In the genomic region with DNA sequence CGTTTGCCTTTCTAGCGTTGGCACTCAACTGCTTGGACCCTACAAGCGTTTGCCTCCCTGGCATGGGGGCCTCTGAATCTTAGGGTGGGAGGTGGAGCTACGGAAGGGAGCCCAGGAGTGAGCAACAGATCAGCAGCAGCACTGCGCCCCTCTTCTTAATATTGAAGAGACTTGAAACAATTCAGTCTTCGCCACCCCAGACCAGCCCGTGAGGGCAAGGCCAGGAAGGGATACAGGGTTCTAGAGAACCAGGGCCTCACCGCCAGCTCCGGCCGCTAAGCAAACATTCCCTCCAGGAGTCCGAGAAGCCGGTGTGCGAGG, we compare ENCODE assay signal across 9 cellular contexts. TPM values are rescaled to one million over a fixed set of nuclear protein-coding genes. Genes with fewer than 3 reads are reported as not detected.
DNase-seq lines count a peak whose midpoint lies in the region; ATAC-seq and TF ChIP-seq lines count a peak whose summit lies in the region.
"Had no signal": no experiment of that assay in that cellular context is flagged by ENCODE, and none has a peak within 500 bp of the region (broad histone marks: within the 10 kb centered on the region; RNA-seq: fewer than 3 reads in every experiment).

No MANE protein-coding gene starts in this region.

- TF ChIP-seq CTCF in VCaP (conservative IDR thresholded peaks at IDR 0.05), result no peak

- peaks cover 0 to 7% (median 0%) of the 10 kb centered on the region in 3 donors for H3K27me3 ChIP-seq in skeletal muscle tissue (ENCODE audit: control insufficient read depth in 3 of 3, insufficient read depth in 3 of 3, low read length in 3 of 3)
- H3K27me3 ChIP-seq in effector memory CD4-positive, alpha-beta T cell (replicated peaks; ENCODE audit: control insufficient read depth, insufficient read depth, low read length, poor library complexity, severe bottlenecking), result peaks cover 38% of the 10 kb centered on the region

- peak overlapping the region; percentile 71 for H3K27ac ChIP-seq in VCaP
- peak overlapping the region; percentile 100 for H3K27ac ChIP-seq in skeletal muscle tissue (ENCODE audit: low read depth, low read length)
- H3K27ac ChIP-seq in effector memory CD4-positive, alpha-beta T cell (ENCODE audit: insufficient read depth, low read length, poor library complexity, severe bottlenecking), result no peak overlapping the region

- in situ Hi-C loops in ACHN (cut with HindIII; ENCODE audit: low pct_ligation_motif_present, low pct_unique_long_range_greater_than_20kb, low sequenced_read_pairs), result no loop called here

- peak overlapping the region; percentile 97 to 100 (median 99) for H3K9ac ChIP-seq in skeletal muscle tissue (ENCODE audit: low read depth in 1 of 3, low read length in 3 of 3)

- peaks cover 54 to 79% (median 61%) of the 10 kb centered on the region in 3 donors for H3K4me1 ChIP-seq in skeletal muscle tissue (ENCODE audit: control insufficient read depth in 3 of 3, insufficient read depth in 3 of 3, low read length in 3 of 3)
- peaks cover 19% of the 10 kb centered on the region for H3K4me1 ChIP-seq in effector memory CD4-positive, alpha-beta T cell (ENCODE audit: control insufficient read depth, insufficient read depth, low read length, poor library complexity, severe bottlenecking)

- H3K9me3 ChIP-seq in skeletal muscle tissue (ENCODE audit: control insufficient read depth in 3 of 3, low read length in 3 of 3), result no peaks in the 10 kb centered on the region
- H3K9me3 ChIP-seq in effector memory CD4-positive, alpha-beta T cell (ENCODE audit: control insufficient read depth, low read length), result no peaks in the 10 kb centered on the region

- no peak for DNase-seq in ACHN
- DNase-seq in effector memory CD4-positive, alpha-beta T cell, result no peak
- no peak for DNase-seq in activated CD4-positive, alpha-beta T cell treated with anti-CD3 and anti-CD28 coated beads for 48 hours
- no peak for DNase-seq in stimulated activated CD4-positive, alpha-beta T cell treated with anti-CD3 and anti-CD28 coated beads, Interleukin-2, amount 100 ng/mL, for 24 hours

- peak overlapping the region; percentile 78 for H3K4me3 ChIP-seq in iPS-11a (ENCODE audit: low read depth, low read length)
- peak overlapping the region; percentile 71 to 95 (median 87) for H3K4me3 ChIP-seq in skeletal muscle tissue (ENCODE audit: low read length in 3 of 3)
- H3K4me3 ChIP-seq in effector memory CD4-positive, alpha-beta T cell (ENCODE audit: insufficient read depth, low read depth, low read length, poor library complexity, severe bottlenecking), result no peak overlapping the region

- H3K36me3 ChIP-seq in skeletal muscle tissue (ENCODE audit: control insufficient read depth in 3 of 3, insufficient read depth in 3 of 3, low read length in 3 of 3), result no peaks in the 10 kb centered on the region
- no peaks in the 10 kb centered on the region for H3K36me3 ChIP-seq in effector memory CD4-positive, alpha-beta T cell (ENCODE audit: control insufficient read depth, insufficient read depth, low read length)

- ATAC-seq in GM19395 (IDR thresholded peaks at IDR 0.05; ENCODE audit: unreplicated experiment), result peak; percentile 24

RNA-seq across cellular contexts. Expression of a gene that starts 1.5 kb away (rescaled TPM):
- total RNA-seq in skeletal muscle tissue, result 44.4 TPM

RNA-seq across cellular contexts. Expression of a gene that starts 36.1 kb away (rescaled TPM):
- 1.0 TPM for total RNA-seq in skeletal muscle tissue
- total RNA-seq: SK-MEL-5 had no signal
